In the genomic region with DNA sequence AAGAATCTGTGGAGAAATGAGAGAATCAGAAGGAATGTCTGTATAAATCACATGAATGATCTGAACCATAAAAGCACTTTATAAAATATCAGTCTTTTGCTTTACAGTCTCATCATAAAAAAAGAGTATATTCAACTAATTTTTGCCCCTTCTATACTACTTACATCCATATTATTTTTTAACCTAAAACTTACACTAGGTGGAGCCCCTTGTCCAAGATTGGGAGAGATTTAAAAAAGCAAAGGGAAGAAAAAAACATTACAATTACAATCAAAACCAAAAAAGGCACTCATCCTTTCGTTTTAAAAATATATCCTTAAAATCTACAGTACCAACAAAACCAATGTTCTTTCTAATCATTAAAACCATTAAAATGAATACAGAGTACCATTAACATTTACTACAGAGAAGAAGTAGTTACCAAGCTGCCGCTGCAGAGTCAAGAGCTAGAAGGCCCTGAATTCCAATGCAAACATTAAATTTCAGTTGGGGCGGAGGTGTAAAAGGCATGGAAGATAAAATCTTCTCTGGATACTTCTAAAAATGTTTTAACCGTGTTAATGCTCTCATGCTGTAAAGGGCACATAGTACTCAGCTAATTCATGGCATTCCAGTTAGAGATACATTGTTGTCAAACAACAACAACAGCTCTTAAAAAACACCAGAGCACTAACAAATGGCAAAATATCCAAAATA, we compare ENCODE assay signal across 10 cellular contexts. TPM values are rescaled to one million over a fixed set of nuclear protein-coding genes. Genes with fewer than 3 reads are reported as not detected.
DNase-seq lines count a peak whose midpoint lies in the region; ATAC-seq and TF ChIP-seq lines count a peak whose summit lies in the region.
"Had no signal": no experiment of that assay in that cellular context is flagged by ENCODE, and none has a peak within 500 bp of the region (broad histone marks: within the 10 kb centered on the region; RNA-seq: fewer than 3 reads in every experiment).

No MANE protein-coding gene starts in this region.

- no peaks in the 10 kb centered on the region for H3F3A ChIP-seq in OCI-LY1 (ENCODE audit: insufficient read depth, low read length)

- H3K4me1 Mint-ChIP-seq in activated CD8-positive, alpha-beta T cell treated with anti-CD3 and anti-CD28 coated beads for 36 hours (ENCODE audit: low read depth), result no peaks in the 10 kb centered on the region
- no peaks in the 10 kb centered on the region for H3K4me1 Mint-ChIP-seq in activated CD8-positive, alpha-beta T cell treated with anti-CD3 and anti-CD28 coated beads, Interleukin-2, amount 10 ng/mL, durations not matched to agents 7 days and 5 days (ENCODE audit: low read depth)

- H3K9me3 Mint-ChIP-seq in activated CD8-positive, alpha-beta T cell treated with anti-CD3 and anti-CD28 coated beads for 36 hours, result no peaks in the 10 kb centered on the region
- H3K9me3 Mint-ChIP-seq in activated CD8-positive, alpha-beta T cell treated with anti-CD3 and anti-CD28 coated beads, Interleukin-2, amount 10 ng/mL, durations not matched to agents 7 days and 5 days (ENCODE audit: insufficient read depth), result no peaks in the 10 kb centered on the region

- CTCF ChIA-PET in activated CD8-positive, alpha-beta T cell treated with anti-CD3 and anti-CD28 coated beads for 36 hours (lab: Charles Lee), result interaction anchor here (0.7 kb wide), 1 partner anchor 99 kb away, joined by 3 read pairs; no protein-coding TSS in a partner anchor
- CTCF ChIA-PET in activated CD8-positive, alpha-beta T cell treated with anti-CD3 and anti-CD28 coated beads, Interleukin-2, amount 10 ng/mL, durations not matched to agents 7 days and 5 days (lab: Charles Lee), result no interaction called here

- no peak overlapping the region for H2AFZ ChIP-seq in OCI-LY1 (ENCODE audit: low read length)

- POLR2A ChIA-PET in activated CD8-positive, alpha-beta T cell treated with anti-CD3 and anti-CD28 coated beads for 36 hours (lab: Charles Lee), result no interaction called here
- POLR2A ChIA-PET in activated CD8-positive, alpha-beta T cell treated with anti-CD3 and anti-CD28 coated beads, Interleukin-2, amount 10 ng/mL, durations not matched to agents 7 days and 5 days (lab: Charles Lee), result no interaction called here

- no peak for TF ChIP-seq EP300 in transverse colon (IDR thresholded peaks at IDR 0.05; ENCODE audit: low read depth)

- H3K4me2 ChIP-seq in OCI-LY1 (ENCODE audit: low read length), result no peak overlapping the region

- peak; percentile 32 for TF ChIP-seq CTCF in activated CD8-positive, alpha-beta T cell treated with anti-CD3 and anti-CD28 coated beads for 36 hours (IDR thresholded peaks at IDR 0.05)
- TF ChIP-seq CTCF in OCI-LY1 (IDR thresholded peaks at IDR 0.05; ENCODE audit: low read length) (peak; percentile 51; the same call in 1 of the 2 replicates), fibroblast of the aortic adventitia (IDR thresholded peaks at IDR 0.05; ENCODE audit: insufficient read depth, low read length) (peak; percentile 40), transverse colon (IDR thresholded peaks at IDR 0.05) (peak; percentile 25 to 37 (median 33))

- H3K27ac Mint-ChIP-seq in activated CD8-positive, alpha-beta T cell treated with anti-CD3 and anti-CD28 coated beads for 36 hours, result no peak overlapping the region
- H3K27ac Mint-ChIP-seq in activated CD8-positive, alpha-beta T cell treated with anti-CD3 and anti-CD28 coated beads, Interleukin-2, amount 10 ng/mL, durations not matched to agents 7 days and 5 days, result no peak overlapping the region
- H3K27ac Mint-ChIP-seq: activated naive CD8-positive, alpha-beta T cell had no signal

- no peak for DNase-seq in activated CD8-positive, alpha-beta T cell treated with anti-CD3 and anti-CD28 coated beads for 36 hours
- DNase-seq in activated CD8-positive, alpha-beta T cell treated with anti-CD3 and anti-CD28 coated beads, Interleukin-2, amount 10 ng/mL, durations not matched to agents 7 days and 5 days, result no peak
- DNase-seq in fibroblast of the aortic adventitia (ENCODE audit: low read depth) (peak; percentile 49), transverse colon (no peak), activated gamma-delta T cell (lab: John Stamatoyannopoulos, UW) (no peak), SHP77 treated with DMSO at 0.1 percent for 48 hours (lab: John Stamatoyannopoulos, UW) (no peak)
- DNase-seq in activated CD4-positive, alpha-beta T cell treated with anti-CD3 and anti-CD28 coated beads for 48 hours, result no peak
- DNase-seq: posterior cingulate gyrus had no signal

- no peak overlapping the region for H3K4me3 Mint-ChIP-seq in activated CD8-positive, alpha-beta T cell treated with anti-CD3 and anti-CD28 coated beads for 36 hours
- no peak overlapping the region for H3K4me3 Mint-ChIP-seq in activated CD8-positive, alpha-beta T cell treated with anti-CD3 and anti-CD28 coated beads, Interleukin-2, amount 10 ng/mL, durations not matched to agents 7 days and 5 days
- H3K4me3 Mint-ChIP-seq: activated naive CD8-positive, alpha-beta T cell had no signal

- H3K9me2 ChIP-seq in OCI-LY1 (ENCODE audit: low read depth, low read length), result no peaks in the 10 kb centered on the region

- no peak overlapping the region for H3K27ac ChIP-seq in OCI-LY1 (ENCODE audit: low read depth, low read length, poor library complexity, severe bottlenecking)
- H3K27ac ChIP-seq in transverse colon, result no peak overlapping the region

- no peak for ATAC-seq in activated CD8-positive, alpha-beta T cell treated with anti-CD3 and anti-CD28 coated beads for 36 hours
- no peak for ATAC-seq in activated CD8-positive, alpha-beta T cell treated with anti-CD3 and anti-CD28 coated beads, Interleukin-2, amount 10 ng/mL, durations not matched to agents 7 days and 5 days

- H4K20me1 ChIP-seq in OCI-LY1 (ENCODE audit: insufficient read depth, low read length), result no peaks in the 10 kb centered on the region

- peaks cover 7% of the 10 kb centered on the region for H3K27me3 Mint-ChIP-seq in activated CD8-positive, alpha-beta T cell treated with anti-CD3 and anti-CD28 coated beads for 36 hours
- H3K27me3 Mint-ChIP-seq in activated CD8-positive, alpha-beta T cell treated with anti-CD3 and anti-CD28 coated beads, Interleukin-2, amount 10 ng/mL, durations not matched to agents 7 days and 5 days (ENCODE audit: low read depth), result no peaks in the 10 kb centered on the region

- in situ Hi-C loops in transverse colon (cut with MboI; ENCODE audit: low pct_ligation_motif_present in 1 of 4, low pct_unique_long_range_greater_than_20kb in 1 of 4, low sequenced_read_pairs in 3 of 4), result loop anchor here in 1 of 4 donors (25.0 kb wide), 1 partner anchor 237 kb away; no protein-coding TSS in a partner anchor

- no peak for TF ChIP-seq POLR2A in transverse colon (IDR thresholded peaks at IDR 0.05)

- no peak overlapping the region for H3K4me3 ChIP-seq in OCI-LY1 (ENCODE audit: low read depth, low read length, poor library complexity, severe bottlenecking)
- no peak overlapping the region for H3K4me3 ChIP-seq in fibroblast of the aortic adventitia (ENCODE audit: low read depth, low read length)
- H3K4me3 ChIP-seq in transverse colon, result no peak overlapping the region

- no peaks in the 10 kb centered on the region for H3K27me3 ChIP-seq in OCI-LY1 (ENCODE audit: insufficient read depth, low read length)
- H3K27me3 ChIP-seq in transverse colon, result no peaks in the 10 kb centered on the region

- no peaks in the 10 kb centered on the region for H3K36me3 Mint-ChIP-seq in activated CD8-positive, alpha-beta T cell treated with anti-CD3 and anti-CD28 coated beads for 36 hours (ENCODE audit: low read depth)
- H3K36me3 Mint-ChIP-seq in activated CD8-positive, alpha-beta T cell treated with anti-CD3 and anti-CD28 coated beads, Interleukin-2, amount 10 ng/mL, durations not matched to agents 7 days and 5 days (ENCODE audit: low read depth), result no peaks in the 10 kb centered on the region
- H3K36me3 Mint-ChIP-seq: activated naive CD8-positive, alpha-beta T cell had no signal

- H3K36me3 ChIP-seq in OCI-LY1 (ENCODE audit: insufficient read depth, low read length), result no peaks in the 10 kb centered on the region
- no peaks in the 10 kb centered on the region for H3K36me3 ChIP-seq in transverse colon

- H3K4me1 ChIP-seq in OCI-LY1 (ENCODE audit: insufficient read depth, low read length, severe bottlenecking), result no peaks in the 10 kb centered on the region
- H3K4me1 ChIP-seq in transverse colon, result peaks cover 0 to 11% (median 3%) of the 10 kb centered on the region in 4 donors

- H3K79me2 ChIP-seq in OCI-LY1 (ENCODE audit: insufficient read depth, low read length), result no peaks in the 10 kb centered on the region

- H3K9me3 ChIP-seq in OCI-LY1 (ENCODE audit: low read length) (no peaks in the 10 kb centered on the region), transverse colon (no peaks in the 10 kb centered on the region)

- WGBS in transverse colon (ENCODE audit: low coverage in 1 of 2), 2 donors, result 49 to 56% methylated on average over 3 to 4 of the region's 4 CpGs

- intact Hi-C loops in activated CD8-positive, alpha-beta T cell treated with anti-CD3 and anti-CD28 coated beads for 36 hours (cut with micrococcal nuclease), result no loop called here
- intact Hi-C loops in transverse colon (cut with DNase I; ENCODE audit: low total_unique reads), result loop anchor here (5.0 kb wide), 1 partner anchor 292 kb away; no protein-coding TSS in a partner anchor

- H3K9ac ChIP-seq in OCI-LY1 (ENCODE audit: low read length), result no peak overlapping the region

RNA-seq across cellular contexts. Expression of gene EPB41L3, which starts 56.7 kb away (rescaled TPM):
- under 1 TPM in 1 of 2 experiments, not detected in 1; 0.31 TPM for total RNA-seq in activated CD8-positive, alpha-beta T cell treated with anti-CD3 and anti-CD28 coated beads for 36 hours
- under 1 TPM in 1 of 2 experiments, not detected in 1; 0.10 TPM for total RNA-seq in activated CD8-positive, alpha-beta T cell treated with anti-CD3 and anti-CD28 coated beads, Interleukin-2, amount 10 ng/mL, durations not matched to agents 7 days and 5 days
- total RNA-seq in fibroblast of the aortic adventitia (ENCODE audit: low replicate concordance) (28.0 and 37.3 TPM in 2 replicates), transverse colon (100 to 1,000 TPM in 3 of 4 donors, 10 to 100 TPM in 1; 97.3 to 403 (median 134) TPM)

Comparison
In these comparisons a context has a peak if more than half of its experiments do, and no peak if none do; other contexts are left out.
1. RNA of gene EPB41L3, which starts 56.7 kb away (total RNA-seq): 97.3 to 403 TPM in transverse colon and 28.0 to 37.3 TPM in fibroblast of the aortic adventitia; 0.31 TPM in activated CD8-positive, alpha-beta T cell treated with anti-CD3 and anti-CD28 coated beads for 36 hours and 0.10 TPM in activated CD8-positive, alpha-beta T cell treated with anti-CD3 and anti-CD28 coated beads, Interleukin-2, amount 10 ng/mL, durations not matched to agents 7 days and 5 days; every median in the first group is over 10 times any median in the second.
2. Peak in every context shown above with its lines, with median percentiles within 50 percentile points of each other: CTCF ChIP-seq.